ENCODE assay signal across 26 cellular contexts in the genomic region with DNA sequence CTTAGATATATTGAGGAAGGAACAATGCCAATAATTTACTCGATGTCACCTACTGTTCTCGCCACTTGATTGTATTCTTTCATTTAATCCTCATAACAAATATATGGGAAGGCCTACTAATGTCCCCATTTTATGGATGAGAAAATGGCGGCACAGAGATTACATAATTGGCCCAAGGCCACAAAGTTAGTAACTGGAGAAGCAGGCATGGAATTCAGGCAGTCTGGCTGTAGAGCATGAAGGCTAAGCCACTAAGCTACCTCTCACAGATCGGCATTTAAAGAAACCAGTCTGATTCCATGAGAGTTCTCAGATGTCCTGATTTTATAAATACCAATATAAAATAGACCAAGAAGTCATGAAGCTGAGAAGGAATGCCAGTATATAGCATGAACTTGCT.
DNase-seq lines count a peak whose midpoint lies in the region; ATAC-seq and TF ChIP-seq lines count a peak whose summit lies in the region.
"Had no signal": no experiment of that assay in that cellular context is flagged by ENCODE, and none has a peak within 500 bp of the region (broad histone marks: within the 10 kb centered on the region; RNA-seq: fewer than 3 reads in every experiment).

No MANE protein-coding gene starts in this region.

- H3K4me1 ChIP-seq in GM23248 (ENCODE audit: insufficient read depth): peaks cover 29% of the 10 kb centered on the region
- peaks cover 28 to 38% of the 10 kb centered on the region in 2 experiments for H3K4me1 ChIP-seq in SK-N-SH (ENCODE audit: control insufficient read depth in 1 of 2, insufficient read depth in 2 of 2, low read depth in 1 of 2, low read length in 1 of 2)

- H3K4me1 Mint-ChIP-seq in effector memory CD8-positive, alpha-beta T cell (ENCODE audit: low read depth in 2 of 2): peaks cover 24 to 34% of the 10 kb centered on the region in 2 donors

- no peak overlapping the region for H3K27ac ChIP-seq in GM23248
- peak overlapping the region in 1 of 2 experiments; percentile 29; a peak in 2 of 4 replicates for H3K27ac ChIP-seq in SK-N-SH (ENCODE audit: low read depth in 2 of 2, low read length in 1 of 2)
- H3K27ac ChIP-seq: adrenal gland, epithelial cell of prostate, gastrocnemius medialis, spleen had no signal

- H3K4me2 ChIP-seq in GM23248 (ENCODE audit: unreplicated experiment) (no peak overlapping the region), SK-N-SH (no peak overlapping the region)

- H3K4me3 ChIP-seq in GM23248: no peak overlapping the region
- no peak overlapping the region for H3K4me3 ChIP-seq in SK-N-SH (ENCODE audit: low read depth in 2 of 2, low read length in 1 of 2)
- H3K4me3 ChIP-seq: adrenal gland, gastrocnemius medialis, lung, spleen, tibial nerve had no signal

- H3K4me3 Mint-ChIP-seq in effector memory CD8-positive, alpha-beta T cell: no peak overlapping the region
- H3K4me3 Mint-ChIP-seq: activated CD8-positive, alpha-beta T cell treated with anti-CD3 and anti-CD28 coated beads for 36 hours; stimulated activated naive CD8-positive, alpha-beta T cell treated with anti-CD3 and anti-CD28 coated beads, Interleukin-15, amount 100 ng/mL, for 72 hours had no signal

- H3K9ac ChIP-seq in GM23248 (no peak overlapping the region), SK-N-SH (no peak overlapping the region)

- whole genome bisulfite sequencing in GM23248 (ENCODE audit: low coverage in 1 of 2, low lambda C conversion rate in 2 of 2, missing lambda C conversion rate in 2 of 2), 2 experiments: 96 to 98% methylated on average over 4 of the region's 4 CpGs
- WGBS in SK-N-SH (ENCODE audit: low lambda C conversion rate): 95% methylated on average over 4 of the region's 4 CpGs

- no peaks in the 10 kb centered on the region for H3K27me3 Mint-ChIP-seq in effector memory CD8-positive, alpha-beta T cell
- H3K27me3 Mint-ChIP-seq: activated CD8-positive, alpha-beta T cell treated with anti-CD3 and anti-CD28 coated beads for 36 hours; stimulated activated naive CD8-positive, alpha-beta T cell treated with anti-CD3 and anti-CD28 coated beads, Interleukin-15, amount 100 ng/mL, for 72 hours had no signal

- TF ChIP-seq EP300 in SK-N-SH (IDR thresholded peaks at IDR 0.05; ENCODE audit: borderline replicate concordance in 1 of 2, low read depth in 1 of 2, low read length in 1 of 2): no peak

- no peak for TF ChIP-seq RAD21 in SK-N-SH (IDR thresholded peaks at IDR 0.05; ENCODE audit: low read length)

- H3F3A ChIP-seq in GM23248 (ENCODE audit: insufficient read depth) (peaks cover 18% of the 10 kb centered on the region), SK-N-SH (replicated peaks; ENCODE audit: insufficient read depth) (peaks cover 30% of the 10 kb centered on the region)

- H3K79me2 ChIP-seq in GM23248 (ENCODE audit: insufficient read depth): no peaks in the 10 kb centered on the region
- no peaks in the 10 kb centered on the region for H3K79me2 ChIP-seq in SK-N-SH (ENCODE audit: insufficient read depth)

- H3K27me3 ChIP-seq in GM23248 (replicated peaks; ENCODE audit: insufficient read depth) (no peaks in the 10 kb centered on the region), SK-N-SH (ENCODE audit: insufficient read depth) (no peaks in the 10 kb centered on the region)
- H3K27me3 ChIP-seq: adrenal gland, gastrocnemius medialis, spleen, tibial nerve had no signal

- H4K20me1 ChIP-seq in GM23248 (ENCODE audit: insufficient read depth): no peaks in the 10 kb centered on the region
- H4K20me1 ChIP-seq in SK-N-SH (ENCODE audit: insufficient read depth): no peaks in the 10 kb centered on the region

- no peaks in the 10 kb centered on the region for H3K36me3 ChIP-seq in GM23248 (ENCODE audit: low read depth)
- H3K36me3 ChIP-seq in SK-N-SH (replicated peaks in 1 of 2; ENCODE audit: control insufficient read depth in 1 of 2, insufficient read depth in 2 of 2, low read length in 1 of 2): peaks cover 0 to 7% of the 10 kb centered on the region in 2 experiments
- H3K36me3 ChIP-seq: adrenal gland, gastrocnemius medialis had no signal

- H3K9me2 ChIP-seq in GM23248 (ENCODE audit: insufficient read depth) (no peaks in the 10 kb centered on the region), SK-N-SH (no peaks in the 10 kb centered on the region)

- peak overlapping the region; percentile 11 to 75 for H3K27ac Mint-ChIP-seq in effector memory CD8-positive, alpha-beta T cell
- H3K27ac Mint-ChIP-seq: activated CD8-positive, alpha-beta T cell treated with anti-CD3 and anti-CD28 coated beads for 36 hours; stimulated activated naive CD8-positive, alpha-beta T cell treated with anti-CD3 and anti-CD28 coated beads, Interleukin-15, amount 100 ng/mL, for 72 hours had no signal

- H2AFZ ChIP-seq in GM23248: no peak overlapping the region
- no peak overlapping the region for H2AFZ ChIP-seq in SK-N-SH (ENCODE audit: low read depth)

- H3K9me3 ChIP-seq in GM23248 (ENCODE audit: low read depth) (no peaks in the 10 kb centered on the region), SK-N-SH (no peaks in the 10 kb centered on the region)
- H3K9me3 ChIP-seq: adrenal gland, gastrocnemius medialis, spleen, tibial nerve had no signal

- H3K9me3 Mint-ChIP-seq in effector memory CD8-positive, alpha-beta T cell: no peaks in the 10 kb centered on the region
- H3K9me3 Mint-ChIP-seq: activated CD8-positive, alpha-beta T cell treated with anti-CD3 and anti-CD28 coated beads for 36 hours; stimulated activated naive CD8-positive, alpha-beta T cell treated with anti-CD3 and anti-CD28 coated beads, Interleukin-15, amount 100 ng/mL, for 72 hours had no signal

- CTCF ChIA-PET in SK-N-SH (lab: Yijun Ruan, JAX): interaction anchor here (1.1 to 1.2 kb wide), 2 partner anchors 52 to 119 kb away, joined by 3 to 4 read pairs; no protein-coding TSS in a partner anchor

- DNase-seq in GM23248 (peak; percentile 34), SK-N-SH (no peak), renal cortical epithelial cell (ENCODE audit: low read depth) (peak; percentile 22), glomerular visceral epithelial cell (ENCODE audit: extremely low spot score) (no peak), NCI-H748 treated with DMSO at 0.1 percent for 48 hours (lab: John Stamatoyannopoulos, UW) (no peak), NCI-H526 (lab: John Stamatoyannopoulos, UW) (no peak)
- DNase-seq in effector memory CD8-positive, alpha-beta T cell: no peak
- DNase-seq in stimulated activated CD4-positive, alpha-beta T cell treated with anti-CD3 and anti-CD28 coated beads, Interleukin-2, amount 100 ng/mL, for 48 hours: no peak
- DNase-seq: activated CD8-positive, alpha-beta T cell treated with anti-CD3 and anti-CD28 coated beads for 36 hours; activated gamma-delta T cell treated with Interleukin-2 at 50 U/mL for 16 hours; activated T-cell treated with anti-CD3 and anti-CD28 coated beads for 4 hours; adrenal gland; caudate nucleus; DMS79 treated with DMSO at 0.1 percent for 48 hours; gastrocnemius medialis; NCI-H1436; NCI-H524 treated with DMSO at 0.1 percent for 48 hours; nucleus accumbens; Right ventricle myocardium superior; spleen; stimulated activated CD4-positive, alpha-beta T cell treated with anti-CD3 and anti-CD28 coated beads, Interleukin-4, amount 100 ng/mL, for 24 hours; stimulated activated naive CD8-positive, alpha-beta T cell treated with anti-CD3 and anti-CD28 coated beads, Interleukin-15, amount 100 ng/mL, for 72 hours had no signal

- no peak for TF ChIP-seq CTCF in SK-N-SH (IDR thresholded peaks at IDR 0.05)

- POLR2A ChIA-PET in SK-N-SH (lab: Yijun Ruan, JAX): no interaction called here

- ATAC-seq in effector memory CD8-positive, alpha-beta T cell (replicated peaks): no peak
- ATAC-seq: activated CD4-positive, CD25-positive, alpha-beta regulatory T cell treated with anti-CD3 and anti-CD28 coated beads, Interleukin-2, amount 50 U/mL, for 24 hours; activated CD8-positive, alpha-beta T cell treated with anti-CD3 and anti-CD28 coated beads for 36 hours; gastrocnemius medialis; stimulated activated naive CD8-positive, alpha-beta T cell treated with anti-CD3 and anti-CD28 coated beads, Interleukin-15, amount 100 ng/mL, for 72 hours had no signal

- peaks cover 4% of the 10 kb centered on the region for H3K36me3 Mint-ChIP-seq in effector memory CD8-positive, alpha-beta T cell (ENCODE audit: insufficient read depth)

- in situ Hi-C loops in GM23248 (cut with MboI): no loop called here

TF ChIP-seq in SK-N-SH, 30 proteins besides CTCF, POLR2A, EP300 and RAD21:
- TF ChIP-seq, protein P1, sequence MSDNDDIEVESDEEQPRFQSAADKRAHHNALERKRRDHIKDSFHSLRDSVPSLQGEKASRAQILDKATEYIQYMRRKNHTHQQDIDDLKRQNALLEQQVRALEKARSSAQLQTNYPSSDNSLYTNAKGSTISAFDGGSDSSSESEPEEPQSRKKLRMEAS (IDR thresholded peaks at IDR 0.05; ENCODE audit: low read depth): no peak
- TF ChIP-seq USF1 (IDR thresholded peaks at IDR 0.05; ENCODE audit: borderline replicate concordance, low read depth): no peak
- TF ChIP-seq TCF12 (IDR thresholded peaks at IDR 0.05): peak; percentile 12; the same call in 1 of the 2 replicates
- 0 out of 2 replicates have a peak, but pooled peaks have one; percentile 28 for TF ChIP-seq JUND (IDR thresholded peaks at IDR 0.05)
- TF ChIP-seq TEAD4 (IDR thresholded peaks at IDR 0.05; ENCODE audit: borderline replicate concordance, insufficient read depth): peak; percentile 43; the same call in 1 of the 2 replicates
- peak; percentile 78 for TF ChIP-seq NFIC (IDR thresholded peaks at IDR 0.05; ENCODE audit: borderline replicate concordance)
- TF ChIP-seq YY1 (IDR thresholded peaks at IDR 0.05; ENCODE audit: low read depth): peak; percentile 42; the same call in 1 of the 2 replicates

Comparison
In these comparisons a context has a peak if more than half of its experiments do, and no peak if none do; other contexts are left out.
1. DNase-seq: peak in GM23248 (single experiment) and renal cortical epithelial cell (single experiment); none in SK-N-SH (single experiment), effector memory CD8-positive, alpha-beta T cell (0 of 3), stimulated activated CD4-positive, alpha-beta T cell treated with anti-CD3 and anti-CD28 coated beads, Interleukin-2, amount 100 ng/mL, for 48 hours (0 of 2), glomerular visceral epithelial cell (single experiment), NCI-H748 treated with DMSO at 0.1 percent for 48 hours (single experiment) and NCI-H526 (0 of 2).